Comparison of ENCODE assay signal across 24 cellular contexts in the genomic region with DNA sequence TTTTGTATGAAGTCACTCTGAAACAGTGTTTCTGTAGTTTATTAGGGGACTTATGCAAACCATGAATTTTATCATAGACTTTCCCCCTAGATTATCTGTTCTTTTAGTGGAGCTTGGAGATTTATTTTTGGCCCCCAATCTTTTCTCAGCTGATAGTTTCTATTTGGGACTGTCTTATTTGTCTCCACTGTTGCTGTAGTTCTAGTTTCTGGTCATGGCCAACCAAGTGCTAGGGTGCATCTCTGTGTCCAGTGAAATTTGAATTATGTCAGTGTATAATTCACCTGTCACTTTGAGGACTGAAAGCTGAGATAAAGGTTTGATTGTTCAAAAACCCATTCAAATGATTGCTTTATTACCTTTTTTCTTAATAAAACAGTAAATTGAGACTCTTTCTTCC.
"Had no signal": no experiment of that assay in that cellular context is flagged by ENCODE, and none has a peak within 500 bp of the region (broad histone marks: within the 10 kb centered on the region; RNA-seq: fewer than 3 reads in every experiment).

No MANE protein-coding gene starts in this region.

- H3K27me3 ChIP-seq: SJSA1 had no signal

- H3K9me3 Mint-ChIP-seq: T-cell had no signal

- H3K4me1 ChIP-seq: SJSA1 had no signal

- H3K9me3 ChIP-seq: SJSA1 had no signal

- H3K4me3 Mint-ChIP-seq: T-cell had no signal

- H3K4me3 ChIP-seq: SJSA1, SK-N-MC had no signal

- ATAC-seq: T-cell had no signal

- H3K27ac ChIP-seq: SJSA1, SK-N-MC had no signal

- DNase-seq: KBM-7, MV-4-11, NCI-H1048, NCI-H1105, NCI-H1417 treated with DMSO at 0.1 percent for 48 hours, NCI-H146, NCI-H1694 treated with DMSO at 0.1 percent for 48 hours, NCI-H2029, NCI-H2081 treated with DMSO at 0.1 percent for 48 hours, NCI-H2171, NCI-H226, NCI-H446, NCI-H510A, NCI-H524 treated with DMSO at 0.1 percent for 48 hours, NCI-H69, NCI-H774, Right ventricle myocardium superior, RPMI8226, SIG-M5, SW 1271, T-cell had no signal

- FAIRE-seq: RCC 7860 had no signal

- H3K27me3 Mint-ChIP-seq: T-cell had no signal

- H3K27ac Mint-ChIP-seq: T-cell had no signal
